ENCODE assay signal across 1 cellular context in the genomic region with DNA sequence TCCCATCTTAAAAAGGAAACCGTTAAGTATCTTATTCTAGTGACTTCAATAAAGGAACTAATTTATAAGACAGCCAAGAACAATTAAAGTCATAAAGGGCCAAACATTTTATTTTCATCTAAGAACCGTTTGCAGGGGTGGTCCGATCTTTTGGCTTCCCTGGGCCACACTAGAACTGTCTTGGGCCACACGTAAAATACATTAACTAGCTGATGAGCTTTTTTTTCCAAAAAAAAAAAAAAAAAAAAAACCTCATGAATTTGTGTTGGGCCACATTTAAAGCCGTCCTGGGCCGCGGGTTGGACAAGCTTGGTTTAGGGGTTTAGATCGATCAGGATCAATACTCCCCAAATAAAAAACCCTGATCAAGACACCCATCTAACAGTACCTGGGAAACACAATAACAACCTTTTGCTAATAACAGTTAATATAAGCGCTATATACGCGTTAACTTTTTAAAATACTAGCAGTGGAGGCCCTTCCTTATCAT.
TF ChIP-seq lines count a peak whose summit lies in the region.

No MANE protein-coding gene starts in this region.

TF ChIP-seq in K562, 482 proteins besides CTCF, POLR2A, EP300 and RAD21 (continued from another document):
- TF ChIP-seq, protein P1, sequence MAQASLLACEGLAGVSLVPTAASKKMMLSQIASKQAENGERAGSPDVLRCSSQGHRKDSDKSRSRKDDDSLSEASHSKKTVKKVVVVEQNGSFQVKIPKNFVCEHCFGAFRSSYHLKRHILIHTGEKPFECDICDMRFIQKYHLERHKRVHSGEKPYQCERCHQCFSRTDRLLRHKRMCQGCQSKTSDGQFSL (CRISPR knock-in tag; IDR thresholded peaks at IDR 0.05) = no peak
- TF ChIP-seq, protein P1 (tag; IDR thresholded peaks at IDR 0.05) = no peak
- TF ChIP-seq TAF1 (IDR thresholded peaks at IDR 0.05; ENCODE audit: control insufficient read depth, extremely low read depth, insufficient read depth, low read length, severe bottlenecking) (peak; percentile 6), SRF (CRISPR knock-in tag; IDR thresholded peaks at IDR 0.05) (0 out of 4 replicates have a peak, but pooled peaks of 1 of the 2 experiments have one; percentile 17), ZNF445 (CRISPR knock-in tag; IDR thresholded peaks at IDR 0.05; ENCODE audit: low read depth) (no peak), CEBPG (CRISPR knock-in tag; IDR thresholded peaks at IDR 0.05) (no peak), CEBPG (tag; conservative IDR thresholded peaks at IDR 0.05 in 1 of 2, IDR thresholded peaks at IDR 0.05 in 1 of 2) (no peak), ZKSCAN8 (CRISPR knock-in tag; IDR thresholded peaks at IDR 0.05) (no peak)
